In genomic region chr12:110280784-110281548, GRCh38 we compare ENCODE assay signal across 1 cellular context.
TF ChIP-seq lines count a peak whose summit lies in the region.

ATP2A2 (plus strand) TSS chr12:110281247; CDS start chr12:110281790, 543 bp downstream.

TF ChIP-seq in HEK293, 187 proteins besides CTCF, POLR2A, EP300 and RAD21 (continued from another document):
- TF ChIP-seq, protein P1, sequence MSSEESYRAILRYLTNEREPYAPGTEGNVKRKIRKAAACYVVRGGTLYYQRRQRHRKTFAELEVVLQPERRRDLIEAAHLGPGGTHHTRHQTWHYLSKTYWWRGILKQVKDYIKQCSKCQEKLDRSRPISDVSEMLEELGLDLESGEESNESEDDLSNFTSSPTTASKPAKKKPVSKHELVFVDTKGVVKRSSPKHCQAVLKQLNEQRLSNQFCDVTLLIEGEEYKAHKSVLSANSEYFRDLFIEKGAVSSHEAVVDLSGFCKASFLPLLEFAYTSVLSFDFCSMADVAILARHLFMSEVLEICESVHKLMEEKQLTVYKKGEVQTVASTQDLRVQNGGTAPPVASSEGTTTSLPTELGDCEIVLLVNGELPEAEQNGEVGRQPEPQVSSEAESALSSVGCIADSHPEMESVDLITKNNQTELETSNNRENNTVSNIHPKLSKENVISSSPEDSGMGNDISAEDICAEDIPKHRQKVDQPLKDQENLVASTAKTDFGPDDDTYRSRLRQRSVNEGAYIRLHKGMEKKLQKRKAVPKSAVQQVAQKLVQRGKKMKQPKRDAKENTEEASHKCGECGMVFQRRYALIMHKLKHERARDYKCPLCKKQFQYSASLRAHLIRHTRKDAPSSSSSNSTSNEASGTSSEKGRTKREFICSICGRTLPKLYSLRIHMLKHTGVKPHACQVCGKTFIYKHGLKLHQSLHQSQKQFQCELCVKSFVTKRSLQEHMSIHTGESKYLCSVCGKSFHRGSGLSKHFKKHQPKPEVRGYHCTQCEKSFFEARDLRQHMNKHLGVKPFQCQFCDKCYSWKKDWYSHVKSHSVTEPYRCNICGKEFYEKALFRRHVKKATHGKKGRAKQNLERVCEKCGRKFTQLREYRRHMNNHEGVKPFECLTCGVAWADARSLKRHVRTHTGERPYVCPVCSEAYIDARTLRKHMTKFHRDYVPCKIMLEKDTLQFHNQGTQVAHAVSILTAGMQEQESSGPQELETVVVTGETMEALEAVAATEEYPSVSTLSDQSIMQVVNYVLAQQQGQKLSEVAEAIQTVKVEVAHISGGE (tag by site-specific recombination; conservative IDR thresholded peaks at IDR 0.05; ENCODE audit: low read depth) = peak; percentile 26; the same call in 1 of the 2 replicates
- TF ChIP-seq ZSCAN30 (tag by site-specific recombination; IDR thresholded peaks at IDR 0.05) = peak; percentile 10; the same call in 1 of the 2 replicates
- peak; percentile 70; the same call in 1 of the 2 replicates for TF ChIP-seq ZNF600 (tag by site-specific recombination; IDR thresholded peaks at IDR 0.05)
- peak; percentile 80 for TF ChIP-seq SP7 (tag by site-specific recombination; IDR thresholded peaks at IDR 0.05)
- TF ChIP-seq, protein P2, sequence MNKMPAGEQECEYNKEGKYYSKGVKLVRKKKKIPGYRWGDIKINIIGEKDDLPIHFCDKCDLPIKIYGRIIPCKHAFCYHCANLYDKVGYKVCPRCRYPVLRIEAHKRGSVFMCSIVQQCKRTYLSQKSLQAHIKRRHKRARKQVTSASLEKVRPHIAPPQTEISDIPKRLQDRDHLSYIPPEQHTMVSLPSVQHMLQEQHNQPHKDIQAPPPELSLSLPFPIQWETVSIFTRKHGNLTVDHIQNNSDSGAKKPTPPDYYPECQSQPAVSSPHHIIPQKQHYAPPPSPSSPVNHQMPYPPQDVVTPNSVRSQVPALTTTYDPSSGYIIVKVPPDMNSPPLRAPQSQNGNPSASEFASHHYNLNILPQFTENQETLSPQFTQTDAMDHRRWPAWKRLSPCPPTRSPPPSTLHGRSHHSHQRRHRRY (tag by site-specific recombination; IDR thresholded peaks at IDR 0.05) = no peak
- TF ChIP-seq ZNF555 (tag by site-specific recombination; conservative IDR thresholded peaks at IDR 0.05) = no peak
- TF ChIP-seq, protein P3, sequence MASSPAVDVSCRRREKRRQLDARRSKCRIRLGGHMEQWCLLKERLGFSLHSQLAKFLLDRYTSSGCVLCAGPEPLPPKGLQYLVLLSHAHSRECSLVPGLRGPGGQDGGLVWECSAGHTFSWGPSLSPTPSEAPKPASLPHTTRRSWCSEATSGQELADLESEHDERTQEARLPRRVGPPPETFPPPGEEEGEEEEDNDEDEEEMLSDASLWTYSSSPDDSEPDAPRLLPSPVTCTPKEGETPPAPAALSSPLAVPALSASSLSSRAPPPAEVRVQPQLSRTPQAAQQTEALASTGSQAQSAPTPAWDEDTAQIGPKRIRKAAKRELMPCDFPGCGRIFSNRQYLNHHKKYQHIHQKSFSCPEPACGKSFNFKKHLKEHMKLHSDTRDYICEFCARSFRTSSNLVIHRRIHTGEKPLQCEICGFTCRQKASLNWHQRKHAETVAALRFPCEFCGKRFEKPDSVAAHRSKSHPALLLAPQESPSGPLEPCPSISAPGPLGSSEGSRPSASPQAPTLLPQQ (tag by site-specific recombination; IDR thresholded peaks at IDR 0.05) = 0 out of 2 replicates have a peak, but pooled peaks have one; percentile 31
- TF ChIP-seq ZNF473 (tag by site-specific recombination; IDR thresholded peaks at IDR 0.05) = no peak
- TF ChIP-seq GFI1B (tag by site-specific recombination; IDR thresholded peaks at IDR 0.05) = no peak
- TF ChIP-seq OSR2 (tag by site-specific recombination; IDR thresholded peaks at IDR 0.05) = no peak
- no peak for TF ChIP-seq ZNF776 (tag by site-specific recombination; IDR thresholded peaks at IDR 0.05; ENCODE audit: borderline replicate concordance)
- TF ChIP-seq ZNF133 (tag by site-specific recombination; IDR thresholded peaks at IDR 0.05) = no peak
- no peak for TF ChIP-seq ZSCAN5A (tag by site-specific recombination; IDR thresholded peaks at IDR 0.05)
- no peak for TF ChIP-seq ZNF274 (IDR thresholded peaks at IDR 0.05; ENCODE audit: low read length)
- TF ChIP-seq ZNF274 (tag by site-specific recombination; IDR thresholded peaks at IDR 0.05; ENCODE audit: borderline replicate concordance) = no peak
- TF ChIP-seq ZSCAN16 (tag by site-specific recombination; IDR thresholded peaks at IDR 0.05) = no peak
- TF ChIP-seq ZNF19 (tag by site-specific recombination; IDR thresholded peaks at IDR 0.05; ENCODE audit: low read depth) = no peak
- no peak for TF ChIP-seq ZNF280C (tag by site-specific recombination; IDR thresholded peaks at IDR 0.05)
- TF ChIP-seq SP2 (tag by site-specific recombination; IDR thresholded peaks at IDR 0.05) = peak; percentile 61
- no peak for TF ChIP-seq ZNF549 (tag by site-specific recombination; IDR thresholded peaks at IDR 0.05)
- TF ChIP-seq ZNF362 (tag by site-specific recombination; IDR thresholded peaks at IDR 0.05) = no peak
- TF ChIP-seq KLF16 (tag by site-specific recombination; IDR thresholded peaks at IDR 0.05) = peak; percentile 94
- TF ChIP-seq, protein P4, sequence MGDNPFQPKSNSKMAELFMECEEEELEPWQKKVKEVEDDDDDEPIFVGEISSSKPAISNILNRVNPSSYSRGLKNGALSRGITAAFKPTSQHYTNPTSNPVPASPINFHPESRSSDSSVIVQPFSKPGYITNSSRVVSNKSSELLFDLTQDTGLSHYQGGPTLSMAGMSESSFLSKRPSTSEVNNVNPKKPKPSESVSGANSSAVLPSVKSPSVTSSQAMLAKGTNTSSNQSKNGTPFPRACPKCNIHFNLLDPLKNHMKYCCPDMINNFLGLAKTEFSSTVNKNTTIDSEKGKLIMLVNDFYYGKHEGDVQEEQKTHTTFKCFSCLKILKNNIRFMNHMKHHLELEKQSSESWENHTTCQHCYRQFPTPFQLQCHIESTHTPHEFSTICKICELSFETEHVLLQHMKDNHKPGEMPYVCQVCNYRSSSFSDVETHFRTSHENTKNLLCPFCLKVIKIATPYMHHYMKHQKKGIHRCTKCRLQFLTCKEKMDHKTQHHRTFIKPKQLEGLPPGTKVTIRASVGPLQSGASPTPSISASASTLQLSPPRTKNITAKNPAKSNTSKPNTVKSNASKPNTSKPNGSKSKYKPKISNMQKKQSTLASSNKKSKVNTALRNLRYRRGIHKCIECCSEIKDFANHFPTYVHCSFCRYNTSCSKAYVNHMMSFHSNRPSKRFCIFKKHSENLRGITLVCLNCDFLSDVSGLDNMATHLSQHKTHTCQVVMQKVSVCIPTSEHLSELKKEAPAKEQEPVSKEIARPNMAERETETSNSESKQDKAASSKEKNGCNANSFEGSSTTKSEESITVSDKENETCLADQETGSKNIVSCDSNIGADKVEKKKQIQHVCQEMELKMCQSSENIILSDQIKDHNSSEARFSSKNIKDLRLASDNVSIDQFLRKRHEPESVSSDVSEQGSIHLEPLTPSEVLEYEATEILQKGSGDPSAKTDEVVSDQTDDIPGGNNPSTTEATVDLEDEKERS (tag by site-specific recombination; IDR thresholded peaks at IDR 0.05) = no peak
- TF ChIP-seq ZNF654 (tag by site-specific recombination; IDR thresholded peaks at IDR 0.05; ENCODE audit: low read depth) = no peak
- TF ChIP-seq ZNF623 (tag by site-specific recombination; IDR thresholded peaks at IDR 0.05) = no peak
- TF ChIP-seq ZNF148 (tag by site-specific recombination; IDR thresholded peaks at IDR 0.05; ENCODE audit: borderline replicate concordance) = no peak
- no peak for TF ChIP-seq ZNF239 (tag by site-specific recombination; IDR thresholded peaks at IDR 0.05)
- TF ChIP-seq ZNF701 (tag by site-specific recombination; IDR thresholded peaks at IDR 0.05) = no peak
- no peak for TF ChIP-seq YY1 (tag by site-specific recombination; IDR thresholded peaks at IDR 0.05)
- TF ChIP-seq, protein P5, sequence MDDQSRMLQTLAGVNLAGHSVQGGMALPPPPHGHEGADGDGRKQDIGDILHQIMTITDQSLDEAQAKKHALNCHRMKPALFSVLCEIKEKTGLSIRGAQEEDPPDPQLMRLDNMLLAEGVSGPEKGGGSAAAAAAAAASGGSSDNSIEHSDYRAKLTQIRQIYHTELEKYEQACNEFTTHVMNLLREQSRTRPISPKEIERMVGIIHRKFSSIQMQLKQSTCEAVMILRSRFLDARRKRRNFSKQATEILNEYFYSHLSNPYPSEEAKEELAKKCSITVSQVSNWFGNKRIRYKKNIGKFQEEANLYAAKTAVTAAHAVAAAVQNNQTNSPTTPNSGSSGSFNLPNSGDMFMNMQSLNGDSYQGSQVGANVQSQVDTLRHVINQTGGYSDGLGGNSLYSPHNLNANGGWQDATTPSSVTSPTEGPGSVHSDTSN (CRISPR knock-in tag; IDR thresholded peaks at IDR 0.05) = peak; percentile 45; the same call in 1 of the 2 replicates
- no peak for TF ChIP-seq ZNF837 (tag by site-specific recombination; IDR thresholded peaks at IDR 0.05)
- TF ChIP-seq, protein P6, sequence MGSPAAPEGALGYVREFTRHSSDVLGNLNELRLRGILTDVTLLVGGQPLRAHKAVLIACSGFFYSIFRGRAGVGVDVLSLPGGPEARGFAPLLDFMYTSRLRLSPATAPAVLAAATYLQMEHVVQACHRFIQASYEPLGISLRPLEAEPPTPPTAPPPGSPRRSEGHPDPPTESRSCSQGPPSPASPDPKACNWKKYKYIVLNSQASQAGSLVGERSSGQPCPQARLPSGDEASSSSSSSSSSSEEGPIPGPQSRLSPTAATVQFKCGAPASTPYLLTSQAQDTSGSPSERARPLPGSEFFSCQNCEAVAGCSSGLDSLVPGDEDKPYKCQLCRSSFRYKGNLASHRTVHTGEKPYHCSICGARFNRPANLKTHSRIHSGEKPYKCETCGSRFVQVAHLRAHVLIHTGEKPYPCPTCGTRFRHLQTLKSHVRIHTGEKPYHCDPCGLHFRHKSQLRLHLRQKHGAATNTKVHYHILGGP (tag by site-specific recombination; IDR thresholded peaks at IDR 0.05) = no peak
- TF ChIP-seq ZNF398 (tag by site-specific recombination; IDR thresholded peaks at IDR 0.05) = peak; percentile 65; the same call in 1 of the 2 replicates
- no peak for TF ChIP-seq ZNF571 (tag by site-specific recombination; IDR thresholded peaks at IDR 0.05)
- TF ChIP-seq ZNF677 (tag by site-specific recombination; IDR thresholded peaks at IDR 0.05) = no peak
- peak; percentile 95 for TF ChIP-seq ZBTB20 (tag by site-specific recombination; IDR thresholded peaks at IDR 0.05)
- peak; percentile 58; the same call in 1 of the 2 replicates for TF ChIP-seq ZNF2 (tag by site-specific recombination; IDR thresholded peaks at IDR 0.05)
